9 cellular contexts compared by ENCODE assay signal in genomic region chr3:100796556-100796955, GRCh38.
A peak's percentile ranks its signal among the peaks of the same experiment; 100 is the strongest.
DNase-seq lines count a peak whose midpoint lies in the region; ATAC-seq and TF ChIP-seq lines count a peak whose summit lies in the region.
"Had no signal": no experiment of that assay in that cellular context is flagged by ENCODE, and none has a peak within 500 bp of the region (broad histone marks: within the 10 kb centered on the region; RNA-seq: fewer than 3 reads in every experiment).

No MANE protein-coding gene starts in this region.

- peak; percentile 45 for DNase-seq in GM12865 (ENCODE audit: low read depth)
- peak; percentile 50 for DNase-seq in KBM-7
- peak; percentile 15 for DNase-seq in astrocyte of the hippocampus (ENCODE audit: low read depth, low spot score)
- peak; percentile 28 for DNase-seq in myocyte (ENCODE audit: low read depth)
- no peak for DNase-seq in NCI-H128 (lab: John Stamatoyannopoulos, UW; ENCODE audit: unreplicated experiment)
- no peak for DNase-seq in naive thymus-derived CD8-positive, alpha-beta T cell
- no peak for DNase-seq in NK-92 treated with Interleukin-12 subunit alpha and Interleukin-12 subunit beta, amount 100 ng/mL, for 24 hours (lab: John Stamatoyannopoulos, UW)
- DNase-seq: NCI-H1048 had no signal

- H3K9me3 Mint-ChIP-seq in naive thymus-derived CD8-positive, alpha-beta T cell = no peaks in the 10 kb centered on the region

- ATAC-seq in HG02973 (IDR thresholded peaks at IDR 0.05; ENCODE audit: unreplicated experiment) = no peak
- ATAC-seq in naive thymus-derived CD8-positive, alpha-beta T cell = no peak

- TF ChIP-seq CTCF in GM12865 (IDR thresholded peaks at IDR 0.05; ENCODE audit: insufficient read depth, low read depth, low read length, missing control alignments) = no peak

- POLR2A ChIA-PET in naive thymus-derived CD8-positive, alpha-beta T cell (lab: Charles Lee) = no interaction called here

- H3K36me3 Mint-ChIP-seq in naive thymus-derived CD8-positive, alpha-beta T cell = no peaks in the 10 kb centered on the region

- no peaks in the 10 kb centered on the region for H3K27me3 Mint-ChIP-seq in naive thymus-derived CD8-positive, alpha-beta T cell

- in situ Hi-C loops in KBM-7 (cut with MboI; ENCODE audit: low pct_unique_long_range_greater_than_20kb, low sequenced_read_pairs) = no loop called here

- peak overlapping the region in 2 of 10 donors; percentile 13 to 49 for H3K27ac Mint-ChIP-seq in naive thymus-derived CD8-positive, alpha-beta T cell

- H3K4me1 Mint-ChIP-seq in naive thymus-derived CD8-positive, alpha-beta T cell = peaks cover 0 to 6% (median 5%) of the 10 kb centered on the region in 4 donors

- H3K4me3 Mint-ChIP-seq in naive thymus-derived CD8-positive, alpha-beta T cell = peak overlapping the region in 2 of 10 donors; percentile 21 to 45

- peak overlapping the region; percentile 28; the same call in 1 of the 2 replicates for H3K4me3 ChIP-seq in GM12865 (ENCODE audit: low read depth, low read length)

Comparison
In these comparisons a context has a peak if more than half of its experiments do, and no peak if none do; other contexts are left out.
1. DNase-seq: peak in GM12865 (single experiment), KBM-7 (single experiment), astrocyte of the hippocampus (single experiment) and myocyte (single experiment); none in NCI-H128 (single experiment), naive thymus-derived CD8-positive, alpha-beta T cell (0 of 10) and NK-92 treated with Interleukin-12 subunit alpha and Interleukin-12 subunit beta, amount 100 ng/mL, for 24 hours (single experiment).